8 cellular contexts compared by ENCODE assay signal in the genomic region with DNA sequence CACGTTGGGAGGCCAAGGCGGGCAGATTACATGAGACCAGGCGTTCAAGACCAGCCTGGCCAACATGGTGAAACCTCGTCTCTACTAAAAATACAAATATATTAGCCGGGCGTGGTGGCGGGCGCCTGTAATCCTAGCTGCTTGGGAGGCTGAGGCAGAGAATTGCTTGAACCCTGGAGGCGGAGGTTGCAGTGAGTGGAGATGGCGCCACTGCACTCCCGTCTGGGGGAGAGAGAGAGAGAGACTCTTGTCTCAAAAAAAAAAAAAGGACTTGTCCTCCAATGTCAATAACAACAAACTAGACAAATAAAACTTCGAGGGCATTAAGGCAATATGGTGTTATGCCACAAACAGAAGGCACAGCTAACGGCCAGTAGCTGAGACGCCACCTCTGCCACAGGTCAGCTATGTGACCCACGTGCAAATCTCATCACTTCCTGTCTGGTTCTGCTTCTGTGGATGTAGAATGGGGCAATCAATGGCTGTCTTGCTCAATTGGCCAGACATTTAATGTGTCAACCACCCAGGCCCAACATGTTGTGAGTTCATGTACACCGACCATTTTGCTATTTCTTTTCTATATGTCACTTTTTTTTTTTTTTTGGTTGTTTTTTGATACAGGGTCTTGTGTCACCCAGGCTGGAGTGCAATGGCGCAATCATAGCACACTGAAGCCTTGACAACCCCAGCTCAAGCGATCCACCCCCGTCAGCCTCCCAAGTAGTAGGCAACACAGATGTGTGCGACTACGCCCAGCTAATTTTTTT. TPM values are rescaled to one million over a fixed set of nuclear protein-coding genes. Genes with fewer than 3 reads are reported as not detected.
A peak's percentile ranks its signal among the peaks of the same experiment; 100 is the strongest.
DNase-seq lines count a peak whose midpoint lies in the region; ATAC-seq and TF ChIP-seq lines count a peak whose summit lies in the region.

No MANE protein-coding gene starts in this region.

- peaks cover 0 to 30% of the 10 kb centered on the region in 2 donors for H3K36me3 Mint-ChIP-seq in CD4-positive, alpha-beta memory T cell
- H3K36me3 Mint-ChIP-seq in T-helper 1 cell treated with Interleukin-12 subunit alpha and Interleukin-12 subunit beta and Interleukin-4 antibody, amounts not matched to agents 30 μg/mL and 1 μg/mL, for 36 hours (ENCODE audit: low read depth), result peaks cover 25% of the 10 kb centered on the region

- peak overlapping the region; percentile 57 to 91 for H3K4me3 ChIP-seq in CD4-positive, alpha-beta memory T cell (ENCODE audit: low read length in 2 of 2)
- peak overlapping the region; percentile 94 for H3K4me3 ChIP-seq in HFF-Myc (replicated peaks; ENCODE audit: low read depth, low read length)
- H3K4me3 ChIP-seq in effector memory CD4-positive, alpha-beta T cell (ENCODE audit: insufficient read depth, low read depth, low read length, poor library complexity, severe bottlenecking), result peak overlapping the region; percentile 77
- peak overlapping the region; percentile 29 for H3K4me3 ChIP-seq in mucosa of stomach (ENCODE audit: low read length)
- peak overlapping the region; percentile 24 to 92 (median 79) for H3K4me3 ChIP-seq in upper lobe of left lung

- H3K27ac Mint-ChIP-seq in CD4-positive, alpha-beta memory T cell, result peak overlapping the region; percentile 96 to 99 (median 98)
- H3K27ac Mint-ChIP-seq in T-helper 1 cell treated with Interleukin-12 subunit alpha and Interleukin-12 subunit beta and Interleukin-4 antibody, amounts not matched to agents 30 μg/mL and 1 μg/mL, for 36 hours, result peak overlapping the region; percentile 94

- peaks cover 45% of the 10 kb centered on the region for H3K4me1 ChIP-seq in CD4-positive, alpha-beta memory T cell (ENCODE audit: insufficient read depth, low read length)
- peaks cover 22% of the 10 kb centered on the region for H3K4me1 ChIP-seq in effector memory CD4-positive, alpha-beta T cell (ENCODE audit: control insufficient read depth, insufficient read depth, low read length, poor library complexity, severe bottlenecking)
- H3K4me1 ChIP-seq in mucosa of stomach (ENCODE audit: control insufficient read depth, insufficient read depth, low read length), result peaks cover 45% of the 10 kb centered on the region
- peaks cover 27 to 40% (median 37%) of the 10 kb centered on the region in 4 donors for H3K4me1 ChIP-seq in upper lobe of left lung

- H3K9ac ChIP-seq in mucosa of stomach (ENCODE audit: low read length), result peak overlapping the region; percentile 93

- peak overlapping the region; percentile 88 for H3K27ac ChIP-seq in CD4-positive, alpha-beta memory T cell (ENCODE audit: low read depth, low read length)
- H3K27ac ChIP-seq in effector memory CD4-positive, alpha-beta T cell (ENCODE audit: insufficient read depth, low read length, poor library complexity, severe bottlenecking), result peak overlapping the region; percentile 79
- H3K27ac ChIP-seq in upper lobe of left lung, result peak overlapping the region; percentile 99

- H3K4me3 Mint-ChIP-seq in CD4-positive, alpha-beta memory T cell, result peak overlapping the region; percentile 88 to 95 (median 91)
- peak overlapping the region; percentile 86 for H3K4me3 Mint-ChIP-seq in T-helper 1 cell treated with Interleukin-12 subunit alpha and Interleukin-12 subunit beta and Interleukin-4 antibody, amounts not matched to agents 30 μg/mL and 1 μg/mL, for 36 hours

- H3K9me3 Mint-ChIP-seq in CD4-positive, alpha-beta memory T cell, result no peaks in the 10 kb centered on the region
- no peaks in the 10 kb centered on the region for H3K9me3 Mint-ChIP-seq in T-helper 1 cell treated with Interleukin-12 subunit alpha and Interleukin-12 subunit beta and Interleukin-4 antibody, amounts not matched to agents 30 μg/mL and 1 μg/mL, for 36 hours

- no peaks in the 10 kb centered on the region for H3K36me3 ChIP-seq in CD4-positive, alpha-beta memory T cell (ENCODE audit: insufficient read depth, low read length)
- H3K36me3 ChIP-seq in effector memory CD4-positive, alpha-beta T cell (ENCODE audit: control insufficient read depth, insufficient read depth, low read length), result no peaks in the 10 kb centered on the region
- H3K36me3 ChIP-seq in mucosa of stomach (ENCODE audit: control insufficient read depth, insufficient read depth, low read length) (no peaks in the 10 kb centered on the region), upper lobe of left lung (peaks cover 0 to 6% (median 5%) of the 10 kb centered on the region in 4 donors)

- CTCF ChIA-PET in CD4-positive, alpha-beta memory T cell (lab: Charles Lee; ENCODE audit: partially characterized antibody), result interaction anchor here (0.9 to 4.0 kb wide), 5 partner anchors 11 to 325 kb away, joined by 3 to 27 read pairs (median 5); a partner anchor contains a TSS

- peak in 4 of 5 donors; percentile 8 to 52 (median 26) for DNase-seq in CD4-positive, alpha-beta memory T cell
- DNase-seq in HFF-Myc (ENCODE audit: extremely low read depth, low read depth), result no peak
- DNase-seq in effector memory CD4-positive, alpha-beta T cell, result peak; percentile 4 to 15 (median 9)
- peak in 1 of 2 donors; percentile 86 for DNase-seq in upper lobe of left lung
- DNase-seq in cerebellar cortex (ENCODE audit: low spot score), result no peak
- no peak for DNase-seq in GM19238 (ENCODE audit: insufficient read length, low spot score)

- no peaks in the 10 kb centered on the region for H3K9me3 ChIP-seq in CD4-positive, alpha-beta memory T cell (ENCODE audit: control insufficient read depth in 1 of 2, low read length in 2 of 2)
- no peaks in the 10 kb centered on the region for H3K9me3 ChIP-seq in effector memory CD4-positive, alpha-beta T cell (ENCODE audit: control insufficient read depth, low read length)
- H3K9me3 ChIP-seq in mucosa of stomach (ENCODE audit: control insufficient read depth, low read length), result no peaks in the 10 kb centered on the region
- no peaks in the 10 kb centered on the region for H3K9me3 ChIP-seq in upper lobe of left lung

- 35 to 54% methylated on average over 21 of the region's 21 CpGs for WGBS in upper lobe of left lung, 2 donors

- H3K27me3 ChIP-seq in CD4-positive, alpha-beta memory T cell (ENCODE audit: insufficient read depth, low read length), result no peaks in the 10 kb centered on the region
- no peaks in the 10 kb centered on the region for H3K27me3 ChIP-seq in effector memory CD4-positive, alpha-beta T cell (replicated peaks; ENCODE audit: control insufficient read depth, insufficient read depth, low read length, poor library complexity, severe bottlenecking)
- no peaks in the 10 kb centered on the region for H3K27me3 ChIP-seq in mucosa of stomach (ENCODE audit: control insufficient read depth, insufficient read depth, low read length)
- no peaks in the 10 kb centered on the region for H3K27me3 ChIP-seq in upper lobe of left lung

- POLR2A ChIA-PET in CD4-positive, alpha-beta memory T cell (lab: Charles Lee; ENCODE audit: partially characterized antibody), result interaction anchor here (0.6 to 4.4 kb wide), 37 partner anchors 8 to 1000 kb away, joined by 3 to 94 read pairs (median 5); a partner anchor contains a TSS

- TF ChIP-seq POLR2A in upper lobe of left lung (IDR thresholded peaks at IDR 0.05), result peak in 2 of 4 donors; percentile 1 to 14

- peaks cover 35 to 52% (median 42%) of the 10 kb centered on the region in 4 donors for H3K4me1 Mint-ChIP-seq in CD4-positive, alpha-beta memory T cell
- peaks cover 41% of the 10 kb centered on the region for H3K4me1 Mint-ChIP-seq in T-helper 1 cell treated with Interleukin-12 subunit alpha and Interleukin-12 subunit beta and Interleukin-4 antibody, amounts not matched to agents 30 μg/mL and 1 μg/mL, for 36 hours (ENCODE audit: low read depth)

- peak; percentile 50 to 71 for ATAC-seq in upper lobe of left lung (ENCODE audit: low FRiP score in 2 of 2)

- H3K27me3 Mint-ChIP-seq in CD4-positive, alpha-beta memory T cell, result no peaks in the 10 kb centered on the region
- no peaks in the 10 kb centered on the region for H3K27me3 Mint-ChIP-seq in T-helper 1 cell treated with Interleukin-12 subunit alpha and Interleukin-12 subunit beta and Interleukin-4 antibody, amounts not matched to agents 30 μg/mL and 1 μg/mL, for 36 hours (ENCODE audit: low read depth)

- TF ChIP-seq EP300 in upper lobe of left lung (IDR thresholded peaks at IDR 0.05), result peak in 1 of 4 donors; percentile 62

- TF ChIP-seq CTCF in HFF-Myc (IDR thresholded peaks at IDR 0.05; ENCODE audit: low read depth, low read length, missing control alignments), result no peak
- no peak for TF ChIP-seq CTCF in upper lobe of left lung (IDR thresholded peaks at IDR 0.05)

- intact Hi-C loops in CD4-positive, alpha-beta memory T cell (cut with micrococcal nuclease), result loop anchor here (2.0 to 5.0 kb wide), 4 partner anchors 39 to 486 kb away; a partner anchor contains a TSS

RNA-seq across cellular contexts. Expression of a gene that starts 0.8 kb away (rescaled TPM):
- total RNA-seq in CD4-positive, alpha-beta memory T cell, result 10 to 100 TPM; 51.7 to 59.8 TPM
- 10 to 100 TPM; 54.7 to 62.6 TPM for polyA plus RNA-seq in CD4-positive, alpha-beta memory T cell
- total RNA-seq in upper lobe of left lung, result 100 to 1,000 TPM in 5 of 6 donors, 10 to 100 TPM in 1; 81.2 to 148 (median 117) TPM

RNA-seq across cellular contexts. Expression of a gene that starts 53.6 kb away (rescaled TPM):
- total RNA-seq in CD4-positive, alpha-beta memory T cell, result 10 to 100 TPM; 85.0 to 92.1 TPM
- polyA plus RNA-seq in CD4-positive, alpha-beta memory T cell, result 10 to 100 TPM; 39.9 to 47.6 TPM
- 100 to 1,000 TPM in 2 of 6 donors, 10 to 100 TPM in 4; 52.7 to 142 (median 64.7) TPM for total RNA-seq in upper lobe of left lung

Comparison
In these comparisons a context has a peak if more than half of its experiments do, and no peak if none do; other contexts are left out.
1. DNase-seq: peak in CD4-positive, alpha-beta memory T cell (4 of 5) and effector memory CD4-positive, alpha-beta T cell (3 of 3); none in HFF-Myc (single experiment), cerebellar cortex (single experiment) and GM19238 (single experiment).
2. H3K4me3 ChIP-seq: peak in every context shown above with its lines; median percentile 94 in HFF-Myc; 79 in upper lobe of left lung; 77 in effector memory CD4-positive, alpha-beta T cell; 74 in CD4-positive, alpha-beta memory T cell; 29 in mucosa of stomach.
3. Peak in every context shown above with its lines, with median percentiles within 50 percentile points of each other: H3K27ac ChIP-seq.